In the genomic region with DNA sequence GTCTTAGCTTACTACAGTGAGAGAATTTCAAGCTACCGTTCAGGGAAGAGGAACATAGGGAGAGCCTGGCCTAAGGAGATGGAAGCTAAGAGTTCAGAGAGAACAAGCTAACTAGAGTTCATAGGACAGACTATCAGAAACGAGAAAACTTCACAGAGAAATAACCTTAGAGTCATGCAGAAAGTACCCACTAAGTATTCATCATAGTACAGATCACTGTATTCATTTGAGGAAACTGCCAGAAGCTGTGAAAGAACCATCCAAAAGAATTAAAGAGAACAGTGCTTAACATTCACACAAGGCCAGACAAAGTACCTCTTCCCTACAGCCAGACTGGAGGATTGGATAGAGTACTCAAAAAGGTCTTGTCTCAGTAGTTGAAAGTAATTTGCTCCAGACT, we compare ENCODE assay signal across 16 cellular contexts. TPM values are rescaled to one million over a fixed set of nuclear protein-coding genes. Genes with fewer than 3 reads are reported as not detected.
DNase-seq lines count a peak whose midpoint lies in the region; ATAC-seq, FAIRE-seq and TF ChIP-seq lines count a peak whose summit lies in the region.
"Had no signal": no experiment of that assay in that cellular context is flagged by ENCODE, and none has a peak within 500 bp of the region (broad histone marks: within the 10 kb centered on the region; RNA-seq: fewer than 3 reads in every experiment).

No MANE protein-coding gene starts in this region.

- TF ChIP-seq CTCF in endothelial cell of umbilical vein (IDR thresholded peaks at IDR 0.05; ENCODE audit: extremely low read depth in 1 of 2, insufficient read depth in 1 of 2, low read depth in 1 of 2, low read length in 2 of 2) = no peak

- no peaks in the 10 kb centered on the region for H3K79me1 ChIP-seq in mesenchymal stem cell (replicated peaks; ENCODE audit: low read length, poor library complexity, severe bottlenecking)

- H4K91ac ChIP-seq in mesenchymal stem cell (ENCODE audit: low read length) = no peak overlapping the region

- ATAC-seq in HG02588 (IDR thresholded peaks at IDR 0.05; ENCODE audit: unreplicated experiment) = peak; percentile 45
- ATAC-seq in HG03342 (IDR thresholded peaks at IDR 0.05; ENCODE audit: unreplicated experiment) = peak; percentile 51
- no peak for ATAC-seq in HG03442 (IDR thresholded peaks at IDR 0.05; ENCODE audit: unreplicated experiment)
- ATAC-seq in HG03280 (IDR thresholded peaks at IDR 0.05; ENCODE audit: unreplicated experiment) = no peak
- ATAC-seq: A549 had no signal

- H3K9ac ChIP-seq in endothelial cell of umbilical vein (replicated peaks; ENCODE audit: extremely low read depth, insufficient read depth, low read length) = no peak overlapping the region
- H3K9ac ChIP-seq in mesenchymal stem cell (ENCODE audit: low read length) = no peak overlapping the region

- dilution Hi-C loops in endothelial cell of umbilical vein (cut with MboI; ENCODE audit: extremely low pct_ligation_motif_present, low sequenced_read_pairs) = no loop called here

- H2BK5ac ChIP-seq in mesenchymal stem cell (ENCODE audit: low read depth, low read length, poor library complexity, severe bottlenecking) = no peak overlapping the region

- CTCF ChIA-PET in endothelial cell of umbilical vein (lab: Charles Lee) = interaction anchor here (0.8 kb wide), 1 partner anchor 14 kb away, joined by 3 read pairs; no protein-coding TSS in a partner anchor

- BruUV-seq in endothelial cell of umbilical vein (replicated peaks; lab: Mats Ljungman, UMichigan) = no TSS peak

- no peak overlapping the region for H3K4ac ChIP-seq in mesenchymal stem cell (ENCODE audit: low read depth in 1 of 2, low read length in 2 of 2)

- no peak overlapping the region for H2BK15ac ChIP-seq in mesenchymal stem cell (ENCODE audit: low read depth, poor library complexity, severe bottlenecking)

- no peaks in the 10 kb centered on the region for H3K4me1 ChIP-seq in endothelial cell of umbilical vein (ENCODE audit: control insufficient read depth, extremely low read depth, insufficient read depth, low read length)
- no peaks in the 10 kb centered on the region for H3K4me1 ChIP-seq in mesenchymal stem cell (ENCODE audit: control insufficient read depth, insufficient read depth, low read depth, low read length)
- H3K4me1 ChIP-seq: A549 had no signal

- WGBS in mesenchymal stem cell = 88% methylated on average over 2 of the region's 2 CpGs

- H3K4me2 ChIP-seq in endothelial cell of umbilical vein (ENCODE audit: insufficient read depth, low read length) (no peak overlapping the region), mesenchymal stem cell (ENCODE audit: low read length, poor library complexity, severe bottlenecking) (no peak overlapping the region)
- H3K4me2 ChIP-seq: A549 had no signal

- no peaks in the 10 kb centered on the region for H3K27me3 ChIP-seq in endothelial cell of umbilical vein (ENCODE audit: control insufficient read depth in 2 of 2, insufficient read depth in 2 of 2, low read length in 2 of 2)
- no peaks in the 10 kb centered on the region for H3K27me3 ChIP-seq in mesenchymal stem cell (ENCODE audit: control insufficient read depth in 1 of 2, insufficient read depth in 1 of 2, low read length in 2 of 2)

- H3K4me3 ChIP-seq in endothelial cell of umbilical vein (replicated peaks in 1 of 3; ENCODE audit: insufficient read depth in 1 of 3, low read depth in 1 of 3, low read length in 3 of 3) = no peak overlapping the region
- no peak overlapping the region for H3K4me3 ChIP-seq in mesenchymal stem cell (ENCODE audit: insufficient read depth in 1 of 2, low read depth in 1 of 2, low read length in 2 of 2)
- H3K4me3 ChIP-seq: A549 had no signal

- no peaks in the 10 kb centered on the region for H3K9me1 ChIP-seq in endothelial cell of umbilical vein (replicated peaks; ENCODE audit: control insufficient read depth, extremely low read depth, insufficient read depth, low read length)

- H2BK12ac ChIP-seq in mesenchymal stem cell (ENCODE audit: low read length in 2 of 2) = no peak overlapping the region

- TF ChIP-seq POLR2A in endothelial cell of umbilical vein (IDR thresholded peaks at IDR 0.05; ENCODE audit: low read depth, low read length) = no peak

- no peak overlapping the region for H3K14ac ChIP-seq in mesenchymal stem cell (ENCODE audit: low read length in 2 of 2)

- POLR2A ChIA-PET in endothelial cell of umbilical vein (lab: Charles Lee) = no interaction called here

- H3K23ac ChIP-seq in mesenchymal stem cell (ENCODE audit: low read length in 2 of 2) = no peak overlapping the region

- no peaks in the 10 kb centered on the region for H3K36me3 ChIP-seq in endothelial cell of umbilical vein (ENCODE audit: control insufficient read depth in 2 of 2, extremely low read depth in 1 of 2, insufficient read depth in 2 of 2, low read length in 2 of 2)
- no peaks in the 10 kb centered on the region for H3K36me3 ChIP-seq in mesenchymal stem cell (ENCODE audit: control insufficient read depth in 1 of 2, insufficient read depth in 2 of 2, low read depth in 1 of 2, low read length in 2 of 2)

- peak; percentile 24 for FAIRE-seq in GM18507 (lab: Jason Lieb, UNC)
- no peak for FAIRE-seq in endothelial cell of umbilical vein (lab: Jason Lieb, UNC)
- FAIRE-seq: A549 had no signal

- H3K79me2 ChIP-seq in endothelial cell of umbilical vein (ENCODE audit: control insufficient read depth, insufficient read depth, low read length) = no peaks in the 10 kb centered on the region

- H3K27ac ChIP-seq in endothelial cell of umbilical vein (ENCODE audit: insufficient read depth, low read depth, low read length) (no peak overlapping the region), mesenchymal stem cell (ENCODE audit: low read length, poor library complexity, severe bottlenecking) (no peak overlapping the region)
- H3K27ac ChIP-seq: A549 had no signal

- H2AK5ac ChIP-seq in mesenchymal stem cell (ENCODE audit: low read length, severe bottlenecking) = no peak overlapping the region

- H4K20me1 ChIP-seq in endothelial cell of umbilical vein (replicated peaks; ENCODE audit: control insufficient read depth, extremely low read depth, insufficient read depth, low read length) = no peaks in the 10 kb centered on the region

- no peak overlapping the region for H3K18ac ChIP-seq in mesenchymal stem cell (ENCODE audit: low read depth in 1 of 2, low read length in 2 of 2)

- H4K8ac ChIP-seq in mesenchymal stem cell (ENCODE audit: low read length) = no peak overlapping the region

- H2AFZ ChIP-seq in endothelial cell of umbilical vein (ENCODE audit: low read depth, low read length) (peak overlapping the region; percentile 38), mesenchymal stem cell (ENCODE audit: low read depth, low read length) (no peak overlapping the region)

- DNase-seq in GM18507 (ENCODE audit: extremely low spot score, insufficient read length, low read depth) (no peak), endothelial cell of umbilical vein (ENCODE audit: low read depth, low spot score) (no peak), mesenchymal stem cell (no peak), NCI-H524 (lab: John Stamatoyannopoulos, UW) (no peak)
- DNase-seq: COR-L47, DMS153, Karpas-422, NCI-H1105 treated with DMSO at 0.1 percent for 48 hours, NCI-H187 treated with DMSO at 0.1 percent for 48 hours, NCI-H82, SHP77 treated with DMSO at 0.1 percent for 48 hours had no signal

- intact Hi-C loops in endothelial cell of umbilical vein (cut with micrococcal nuclease) = no loop called here

- no peak overlapping the region for H2BK120ac ChIP-seq in mesenchymal stem cell (ENCODE audit: low read depth, low read length)

- H3K9me3 ChIP-seq in endothelial cell of umbilical vein (replicated peaks; ENCODE audit: control insufficient read depth, insufficient read depth, low read length) (no peaks in the 10 kb centered on the region), mesenchymal stem cell (ENCODE audit: control insufficient read depth, low read length) (no peaks in the 10 kb centered on the region)
- H3K9me3 ChIP-seq: A549 had no signal

TF ChIP-seq in endothelial cell of umbilical vein, 7 proteins besides CTCF, POLR2A, EP300 and RAD21:
- TF ChIP-seq POLR2AphosphoS5 (IDR thresholded peaks at IDR 0.05; ENCODE audit: insufficient read depth, low read depth, low read length) (no peak), EZH2 (IDR thresholded peaks at IDR 0.05; ENCODE audit: borderline replicate concordance, low read depth, low read length, severe bottlenecking) (no peak), GATA2 (IDR thresholded peaks at IDR 0.05; ENCODE audit: insufficient read depth, insufficient read length, low read depth, low read length) (no peak)

RNA-seq across cellular contexts. Expression of a gene that starts 15.2 kb away (rescaled TPM):
- 107 and 110 TPM in 2 replicates for total RNA-seq in endothelial cell of umbilical vein
- 26.6 and 35.9 TPM in 2 replicates for polyA plus RNA-seq in endothelial cell of umbilical vein
- polyA plus RNA-seq in endothelial cell of umbilical vein (2011; cell fraction: cytosol; rRNA removed) = 36.4 and 41.0 TPM in 2 replicates
- 38.7 and 46.9 TPM in 2 replicates for polyA plus RNA-seq in endothelial cell of umbilical vein (2011; cell fraction: nucleus; rRNA removed)
- polyA plus RNA-seq in endothelial cell of umbilical vein (2012) = 85.5 and 101 TPM in 2 replicates
- 80.3 and 80.5 TPM in 2 replicates for polyA minus RNA-seq in endothelial cell of umbilical vein
- 22.1 TPM for polyA minus RNA-seq in endothelial cell of umbilical vein (2011; cell fraction: cytosol; rRNA and poly(A)+ RNA removed)
- 133 and 175 TPM in 2 replicates for polyA minus RNA-seq in endothelial cell of umbilical vein (2011; cell fraction: nucleus; rRNA and poly(A)+ RNA removed)
- polyA plus RNA-seq in mesenchymal stem cell (2013, experiment 1 of 2) = 18.4 TPM
- 18.6 TPM for polyA plus RNA-seq in mesenchymal stem cell (2013, experiment 2 of 2)

Comparison
In these comparisons a context has a peak if more than half of its experiments do, and no peak if none do; other contexts are left out.
1. ATAC-seq: peak in HG02588 (single experiment) and HG03342 (single experiment); none in HG03442 (single experiment) and HG03280 (single experiment).